In the genomic region with DNA sequence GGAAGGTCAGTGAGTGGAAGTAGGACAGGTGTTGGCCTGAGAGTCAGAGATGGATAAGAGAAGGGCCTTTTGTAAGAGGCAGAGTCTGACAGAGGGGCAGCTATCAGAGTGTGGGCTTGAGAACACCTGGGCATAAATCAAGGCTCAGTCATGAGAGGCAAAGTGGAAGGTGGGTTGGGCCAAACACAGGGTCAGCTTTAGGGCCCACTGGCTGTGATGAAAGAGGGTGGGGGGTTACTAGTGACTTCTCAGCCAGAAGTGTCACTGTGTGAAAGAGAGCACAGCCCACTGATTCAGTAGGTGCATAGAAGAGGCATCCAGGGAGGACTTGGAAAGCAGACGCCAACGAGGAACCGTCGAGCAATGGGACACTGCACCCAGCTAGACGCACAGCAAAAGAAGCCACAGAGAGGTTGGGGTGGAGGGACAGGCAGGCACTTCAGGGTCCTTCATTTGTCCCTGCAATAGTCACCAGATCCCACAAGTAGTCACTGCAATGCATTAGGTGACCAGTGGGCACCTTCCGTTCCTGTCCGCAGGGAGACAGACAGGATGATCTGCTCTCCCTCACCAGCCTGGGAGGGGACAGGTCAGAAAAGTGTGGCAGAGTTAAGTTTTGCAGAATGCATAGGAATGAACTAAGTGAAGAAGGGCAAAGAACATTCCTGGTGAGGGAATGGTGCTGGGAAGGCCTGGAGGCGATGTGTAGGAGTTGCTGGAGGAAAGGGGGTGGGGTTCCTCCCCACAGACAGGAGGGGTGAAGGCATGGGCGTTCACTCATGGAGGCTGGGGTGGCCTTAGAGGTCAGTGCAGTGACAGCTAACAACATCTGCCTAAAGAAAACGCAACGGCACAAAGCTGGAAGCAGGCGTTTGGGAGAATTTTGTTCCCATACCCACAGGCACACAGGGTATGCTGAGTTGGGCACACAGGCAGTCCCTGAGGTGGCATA, we compare ENCODE assay signal across 25 cellular contexts. TPM values are rescaled to one million over a fixed set of nuclear protein-coding genes. Genes with fewer than 3 reads are reported as not detected.
DNase-seq lines count a peak whose midpoint lies in the region; ATAC-seq and TF ChIP-seq lines count a peak whose summit lies in the region.
"Had no signal": no experiment of that assay in that cellular context is flagged by ENCODE, and none has a peak within 500 bp of the region (broad histone marks: within the 10 kb centered on the region; RNA-seq: fewer than 3 reads in every experiment).

No MANE protein-coding gene starts in this region.

- no peaks in the 10 kb centered on the region for H3K9me3 Mint-ChIP-seq in activated T-cell treated with anti-CD3 and anti-CD28 coated beads, Interleukin-2, amount 50 U/mL, for 72 hours
- H3K9me3 Mint-ChIP-seq: activated CD4-positive, alpha-beta memory T cell treated with anti-CD3 and anti-CD28 coated beads, Interleukin-2, amount 10 ng/mL, durations not matched to agents 7 days and 5 days; activated T-cell treated with anti-CD3 and anti-CD28 coated beads, Interleukin-2, amount 50 U/mL, for 4 hours; HFFc6; T-cell had no signal

- no peaks in the 10 kb centered on the region for H3K27me3 ChIP-seq in Karpas-422 (ENCODE audit: low read length)
- H3K27me3 ChIP-seq: MG63, Peyer's patch, SJCRH30, transverse colon had no signal

- H3K36me3 ChIP-seq in Karpas-422 (ENCODE audit: insufficient read depth, low read length) = peaks cover 3% of the 10 kb centered on the region; the same call in 1 of the 2 replicates

- no peak overlapping the region for H3K27ac ChIP-seq in Karpas-422 (ENCODE audit: low read length)
- H3K27ac ChIP-seq: Peyer's patch, psoas muscle, SJCRH30, transverse colon had no signal

- H3K79me2 ChIP-seq in Karpas-422 (ENCODE audit: low read length) = no peaks in the 10 kb centered on the region

- intact Hi-C loops in posterior vena cava (cut with DNase I) (loop anchor here in 1 of 2 donors (10.0 kb wide), 1 partner anchor 378 kb away; no protein-coding TSS in a partner anchor), left colon (cut with DNase I, micrococcal nuclease) (no loop called here)

- peak; percentile 20 for DNase-seq in activated CD8-positive, alpha-beta memory T cell treated with anti-CD3 and anti-CD28 coated beads, Interleukin-2, amount 50 U/mL, for 48 hours
- DNase-seq in activated CD8-positive, alpha-beta memory T cell treated with anti-CD3 and anti-CD28 coated beads for 24 hours = no peak
- DNase-seq in Karpas-422 (peak; percentile 5), fibroblast of the aortic adventitia (ENCODE audit: low read depth) (peak; percentile 54), posterior vena cava (ENCODE audit: low spot score) (peak; percentile 66), left colon (no peak)
- no peak for DNase-seq in activated CD4-positive, alpha-beta T cell treated with anti-CD3 and anti-CD28 coated beads, Interleukin-2, amount 50 U/mL, for 48 hours
- no peak for DNase-seq in activated T-cell treated with anti-CD3 and anti-CD28 coated beads, Interleukin-2, amount 50 U/mL, for 72 hours
- DNase-seq: activated CD4-positive, alpha-beta memory T cell treated with anti-CD3 and anti-CD28 coated beads, Interleukin-2, amount 10 ng/mL, durations not matched to agents 7 days and 5 days; activated T-cell treated with anti-CD3 and anti-CD28 coated beads, Interleukin-2, amount 50 U/mL, for 4 hours; aorta; DMS79; HFFc6; MG63; NCI-H1436; NCI-H510A treated with DMSO at 0.1 percent for 48 hours; Peyer's patch; psoas muscle; SJCRH30; T-cell; transverse colon had no signal

- no peak overlapping the region for H3K4me3 ChIP-seq in Karpas-422 (ENCODE audit: low read length)
- H3K4me3 ChIP-seq in fibroblast of the aortic adventitia (ENCODE audit: low read depth, low read length) = no peak overlapping the region
- H3K4me3 ChIP-seq: GM12878, MG63, Peyer's patch, psoas muscle, SJCRH30, transverse colon had no signal

- H2AFZ ChIP-seq in Karpas-422 (ENCODE audit: low read length) = no peak overlapping the region

- no peaks in the 10 kb centered on the region for H4K20me1 ChIP-seq in Karpas-422 (ENCODE audit: insufficient read depth, low read depth, low read length)

- H3K4me1 ChIP-seq in Karpas-422 (ENCODE audit: low read length) = no peaks in the 10 kb centered on the region
- H3K4me1 ChIP-seq: Peyer's patch, psoas muscle, transverse colon had no signal

- no peak for TF ChIP-seq CTCF in fibroblast of the aortic adventitia (IDR thresholded peaks at IDR 0.05; ENCODE audit: insufficient read depth, low read length)

- no peaks in the 10 kb centered on the region for H3K27me3 Mint-ChIP-seq in activated T-cell treated with anti-CD3 and anti-CD28 coated beads, Interleukin-2, amount 50 U/mL, for 72 hours (ENCODE audit: low read depth)
- H3K27me3 Mint-ChIP-seq: activated CD4-positive, alpha-beta memory T cell treated with anti-CD3 and anti-CD28 coated beads, Interleukin-2, amount 10 ng/mL, durations not matched to agents 7 days and 5 days; activated naive CD8-positive, alpha-beta T cell; B cell; T-cell had no signal

- H3K9ac ChIP-seq in Karpas-422 (ENCODE audit: low read length) = no peak overlapping the region

- ATAC-seq in left colon = no peak
- no peak for ATAC-seq in activated T-cell treated with anti-CD3 and anti-CD28 coated beads, Interleukin-2, amount 50 U/mL, for 72 hours (replicated peaks in 1 of 2)
- ATAC-seq: activated CD4-positive, CD25-positive, alpha-beta regulatory T cell treated with anti-CD3 and anti-CD28 coated beads, Interleukin-2, amount 50 U/mL, for 24 hours; activated T-cell treated with anti-CD3 and anti-CD28 coated beads, Interleukin-2, amount 50 U/mL, for 4 hours; GM12878; psoas muscle; T-cell had no signal

- H3K9me3 ChIP-seq in Karpas-422 (ENCODE audit: low read length) = no peaks in the 10 kb centered on the region
- H3K9me3 ChIP-seq: MG63, Peyer's patch, psoas muscle, SJCRH30, transverse colon had no signal

- H3K9me2 ChIP-seq in Karpas-422 (replicated peaks; ENCODE audit: insufficient read depth, low read length) = no peaks in the 10 kb centered on the region

- no peaks in the 10 kb centered on the region for H3K36me3 Mint-ChIP-seq in activated T-cell treated with anti-CD3 and anti-CD28 coated beads, Interleukin-2, amount 50 U/mL, for 72 hours (ENCODE audit: insufficient read depth in 2 of 2)

- H3K4me3 Mint-ChIP-seq in activated T-cell treated with anti-CD3 and anti-CD28 coated beads, Interleukin-2, amount 50 U/mL, for 72 hours = no peak overlapping the region
- H3K4me3 Mint-ChIP-seq: activated CD4-positive, alpha-beta memory T cell treated with anti-CD3 and anti-CD28 coated beads, Interleukin-2, amount 10 ng/mL, durations not matched to agents 7 days and 5 days; activated naive CD8-positive, alpha-beta T cell; activated T-cell treated with anti-CD3 and anti-CD28 coated beads, Interleukin-2, amount 50 U/mL, for 4 hours; B cell; HFFc6; T-cell had no signal

- no peak overlapping the region for H3K4me2 ChIP-seq in Karpas-422 (ENCODE audit: low read depth, low read length, poor library complexity, severe bottlenecking)

- peaks cover 17% of the 10 kb centered on the region for H3K4me1 Mint-ChIP-seq in activated T-cell treated with anti-CD3 and anti-CD28 coated beads, Interleukin-2, amount 50 U/mL, for 72 hours (ENCODE audit: low read depth)
- H3K4me1 Mint-ChIP-seq: B cell had no signal

- H3K27ac Mint-ChIP-seq in activated T-cell treated with anti-CD3 and anti-CD28 coated beads, Interleukin-2, amount 50 U/mL, for 72 hours = no peak overlapping the region
- H3K27ac Mint-ChIP-seq: activated CD4-positive, alpha-beta memory T cell treated with anti-CD3 and anti-CD28 coated beads, Interleukin-2, amount 10 ng/mL, durations not matched to agents 7 days and 5 days; activated naive CD8-positive, alpha-beta T cell; B cell; HFFc6; T-cell had no signal

RNA-seq across cellular contexts. Expression of gene MESD, which starts 36.3 kb away (rescaled TPM):
- 10.9 and 13.7 TPM in 2 replicates for total RNA-seq in Karpas-422 (2014; rRNA removed; shearing (Covaris generic); ENCODE audit: low replicate concordance)
- 18.9 and 25.8 TPM in 2 replicates for total RNA-seq in fibroblast of the aortic adventitia (ENCODE audit: low replicate concordance)
- 10 to 100 TPM; 21.0 to 24.1 TPM for total RNA-seq in posterior vena cava
- 10 to 100 TPM; 21.2 TPM for total RNA-seq in left colon
- 10 to 100 TPM; 19.6 to 23.8 TPM for total RNA-seq in activated T-cell treated with anti-CD3 and anti-CD28 coated beads, Interleukin-2, amount 50 U/mL, for 72 hours

RNA-seq across cellular contexts. Expression of gene TLNRD1, which starts 47.4 kb away (rescaled TPM):
- 5.4 and 12.8 TPM in 2 replicates for total RNA-seq in Karpas-422 (2014; rRNA removed; shearing (Covaris generic); ENCODE audit: low replicate concordance)
- 9.3 and 10.5 TPM in 2 replicates for total RNA-seq in fibroblast of the aortic adventitia (ENCODE audit: low replicate concordance)
- total RNA-seq in posterior vena cava = 10 to 100 TPM; 17.6 to 24.2 TPM
- total RNA-seq in left colon = 10 to 100 TPM; 23.8 to 24.3 TPM
- total RNA-seq in activated T-cell treated with anti-CD3 and anti-CD28 coated beads, Interleukin-2, amount 50 U/mL, for 72 hours = 10 to 100 TPM; 11.3 to 17.2 TPM

Comparison
In these comparisons a context has a peak if more than half of its experiments do, and no peak if none do; other contexts are left out.
1. DNase-seq: peak in activated CD8-positive, alpha-beta memory T cell treated with anti-CD3 and anti-CD28 coated beads, Interleukin-2, amount 50 U/mL, for 48 hours (single experiment), Karpas-422 (single experiment), fibroblast of the aortic adventitia (single experiment) and posterior vena cava (single experiment); none in activated CD8-positive, alpha-beta memory T cell treated with anti-CD3 and anti-CD28 coated beads for 24 hours (single experiment), activated CD4-positive, alpha-beta T cell treated with anti-CD3 and anti-CD28 coated beads, Interleukin-2, amount 50 U/mL, for 48 hours (0 of 2), left colon (0 of 2) and activated T-cell treated with anti-CD3 and anti-CD28 coated beads, Interleukin-2, amount 50 U/mL, for 72 hours (0 of 2).